28 cellular contexts compared by ENCODE assay signal in genomic region chr1:241707442-241707841, GRCh38. TPM values are rescaled to one million over a fixed set of nuclear protein-coding genes. Genes with fewer than 3 reads are reported as not detected.
DNase-seq lines count a peak whose midpoint lies in the region; ATAC-seq and TF ChIP-seq lines count a peak whose summit lies in the region.
"Had no signal": no experiment of that assay in that cellular context is flagged by ENCODE, and none has a peak within 500 bp of the region (broad histone marks: within the 10 kb centered on the region; RNA-seq: fewer than 3 reads in every experiment).

No MANE protein-coding gene starts in this region.

- TF ChIP-seq CTCF in GM23338 (conservative IDR thresholded peaks at IDR 0.05; ENCODE audit: low read depth in 2 of 2), result no peak

- no peaks in the 10 kb centered on the region for H4K20me1 ChIP-seq in GM23338 (replicated peaks; ENCODE audit: insufficient read depth)
- H4K20me1 ChIP-seq: BLaER1 treated with 17β-estradiol and CSF1 and Interleukin-3, amounts not matched to agents 10 nM and 100 nM had no signal

- H3K4me2 ChIP-seq in GM23338 (no peak overlapping the region), trophoblast cell (ENCODE audit: low read length) (no peak overlapping the region)
- H3K4me2 ChIP-seq: BLaER1 treated with 17β-estradiol and CSF1 and Interleukin-3, amounts not matched to agents 10 nM and 100 nM had no signal

- intact Hi-C loops in CD4-positive, alpha-beta memory T cell (cut with micrococcal nuclease), result no loop called here

- no peak overlapping the region for H3K9ac ChIP-seq in trophoblast cell (ENCODE audit: low read length)
- H3K9ac ChIP-seq: BLaER1 treated with 17β-estradiol and CSF1 and Interleukin-3, amounts not matched to agents 10 nM and 100 nM had no signal

- peaks cover 0 to 3% of the 10 kb centered on the region in 2 donors for H3K36me3 Mint-ChIP-seq in CD4-positive, alpha-beta memory T cell
- H3K36me3 Mint-ChIP-seq in GM23338 (ENCODE audit: low read depth), result no peaks in the 10 kb centered on the region
- H3K36me3 Mint-ChIP-seq in activated naive CD8-positive, alpha-beta T cell treated with anti-CD3 and anti-CD28 coated beads, Interleukin-2, amount 10 ng/mL, durations not matched to agents 7 days and 5 days, result peaks cover 2% of the 10 kb centered on the region
- H3K36me3 Mint-ChIP-seq: IgD-negative memory B cell had no signal

- H4K91ac ChIP-seq in trophoblast cell (ENCODE audit: low read depth, low read length), result peak overlapping the region; percentile 88

- H3K18ac ChIP-seq in trophoblast cell (ENCODE audit: low read length), result no peak overlapping the region

- no peaks in the 10 kb centered on the region for H3K9me3 ChIP-seq in CD4-positive, alpha-beta memory T cell (ENCODE audit: control insufficient read depth in 1 of 2, low read length in 2 of 2)
- no peaks in the 10 kb centered on the region for H3K9me3 ChIP-seq in trophoblast cell (ENCODE audit: insufficient read depth, low read depth, low read length)
- H3K9me3 ChIP-seq: lower lobe of right lung, ovary, transverse colon had no signal

- H3K4me1 Mint-ChIP-seq in CD4-positive, alpha-beta memory T cell, result peaks cover 9 to 16% (median 13%) of the 10 kb centered on the region in 4 donors
- no peaks in the 10 kb centered on the region for H3K4me1 Mint-ChIP-seq in GM23338
- peaks cover 12% of the 10 kb centered on the region for H3K4me1 Mint-ChIP-seq in activated naive CD8-positive, alpha-beta T cell treated with anti-CD3 and anti-CD28 coated beads, Interleukin-2, amount 10 ng/mL, durations not matched to agents 7 days and 5 days
- H3K4me1 Mint-ChIP-seq: IgD-negative memory B cell had no signal

- H4K12ac ChIP-seq in trophoblast cell (ENCODE audit: low read depth, low read length), result no peak overlapping the region

- H3K9me2 ChIP-seq in GM23338 (ENCODE audit: insufficient read depth), result no peaks in the 10 kb centered on the region

- peaks cover 7% of the 10 kb centered on the region for H3K79me1 ChIP-seq in trophoblast cell (ENCODE audit: low read length)

- H4K8ac ChIP-seq in trophoblast cell (ENCODE audit: low read depth, low read length), result no peak overlapping the region

- H3K27ac ChIP-seq in CD4-positive, alpha-beta memory T cell (ENCODE audit: low read depth, low read length), result no peak overlapping the region
- H3K27ac ChIP-seq in GM23338 (ENCODE audit: low read depth) (no peak overlapping the region), trophoblast cell (ENCODE audit: low read depth, low read length) (peak overlapping the region; percentile 1)
- H3K27ac ChIP-seq: BLaER1 treated with 17β-estradiol and CSF1 and Interleukin-3, amounts not matched to agents 10 nM and 100 nM; brain microvascular endothelial cell; heart right ventricle; lower lobe of right lung; ovary; SK-N-MC; transverse colon had no signal

- WGBS in trophoblast cell (ENCODE audit: extremely low coverage, insufficient coverage, insufficient read length), result no CpG with 5 or more reads among the region's 2 CpGs

- H3K4ac ChIP-seq in trophoblast cell (ENCODE audit: low read depth, low read length), result no peak overlapping the region

- no peak overlapping the region for H3K23ac ChIP-seq in trophoblast cell (ENCODE audit: low read length)

- peaks cover 2 to 5% of the 10 kb centered on the region in 2 donors for H3K27me3 Mint-ChIP-seq in CD4-positive, alpha-beta memory T cell
- H3K27me3 Mint-ChIP-seq in GM23338 (ENCODE audit: insufficient read depth, low read depth, poor library complexity), result no peaks in the 10 kb centered on the region
- H3K27me3 Mint-ChIP-seq in activated naive CD8-positive, alpha-beta T cell treated with anti-CD3 and anti-CD28 coated beads, Interleukin-2, amount 10 ng/mL, durations not matched to agents 7 days and 5 days, result no peaks in the 10 kb centered on the region

- H2BK12ac ChIP-seq in trophoblast cell (ENCODE audit: low read length), result peak overlapping the region; percentile 89

- peaks cover 15% of the 10 kb centered on the region for H3K4me1 ChIP-seq in CD4-positive, alpha-beta memory T cell (ENCODE audit: insufficient read depth, low read length)
- H3K4me1 ChIP-seq in GM23338 (ENCODE audit: insufficient read depth) (no peaks in the 10 kb centered on the region), trophoblast cell (ENCODE audit: control insufficient read depth in 1 of 2, insufficient read depth in 2 of 2, low read length in 2 of 2) (peaks cover 6 to 12% of the 10 kb centered on the region in 2 experiments)
- H3K4me1 ChIP-seq: heart right ventricle, lower lobe of right lung, transverse colon had no signal

- CTCF ChIA-PET in CD4-positive, alpha-beta memory T cell (lab: Charles Lee; ENCODE audit: partially characterized antibody), result no interaction called here

- POLR2A ChIA-PET in CD4-positive, alpha-beta memory T cell (lab: Charles Lee; ENCODE audit: partially characterized antibody), result interaction anchor here (1.2 kb wide), 1 partner anchor 67 kb away, joined by 3 read pairs; the partner anchor contains the start of genes CHML and OPN3
- POLR2A ChIA-PET in activated naive CD8-positive, alpha-beta T cell treated with anti-CD3 and anti-CD28 coated beads, Interleukin-2, amount 10 ng/mL, durations not matched to agents 7 days and 5 days (lab: Charles Lee), result no interaction called here

- H3F3A ChIP-seq in GM23338 (replicated peaks; ENCODE audit: low read depth), result no peaks in the 10 kb centered on the region

- no peaks in the 10 kb centered on the region for H3K27me3 ChIP-seq in CD4-positive, alpha-beta memory T cell (ENCODE audit: insufficient read depth, low read length)
- H3K27me3 ChIP-seq in GM23338 (ENCODE audit: insufficient read depth) (no peaks in the 10 kb centered on the region), trophoblast cell (ENCODE audit: insufficient read depth, low read length) (no peaks in the 10 kb centered on the region)
- H3K27me3 ChIP-seq: BLaER1 treated with 17β-estradiol and CSF1 and Interleukin-3, amounts not matched to agents 10 nM and 100 nM; brain microvascular endothelial cell; heart right ventricle; ovary; transverse colon had no signal

- no peaks in the 10 kb centered on the region for H3K36me3 ChIP-seq in CD4-positive, alpha-beta memory T cell (ENCODE audit: insufficient read depth, low read length)
- H3K36me3 ChIP-seq in GM23338 (ENCODE audit: insufficient read depth), result no peaks in the 10 kb centered on the region
- H3K36me3 ChIP-seq in trophoblast cell (ENCODE audit: control insufficient read depth in 1 of 2, insufficient read depth in 2 of 2, low read length in 2 of 2), result peaks cover 0 to 2% of the 10 kb centered on the region in 2 experiments
- H3K36me3 ChIP-seq: BLaER1 treated with 17β-estradiol and CSF1 and Interleukin-3, amounts not matched to agents 10 nM and 100 nM; brain microvascular endothelial cell; heart right ventricle; lower lobe of right lung; ovary; transverse colon had no signal

- peak overlapping the region; percentile 54 for H2BK5ac ChIP-seq in trophoblast cell (ENCODE audit: low read depth, low read length, poor library complexity)

- H2AFZ ChIP-seq in GM23338 (0 out of 2 replicates have a peak overlapping the region, but pooled peaks have one; percentile 52), trophoblast cell (ENCODE audit: insufficient read depth, low read length, poor library complexity) (no peak overlapping the region)

- no peak overlapping the region for H3K4me3 ChIP-seq in CD4-positive, alpha-beta memory T cell (ENCODE audit: low read length in 2 of 2)
- no peak overlapping the region for H3K4me3 ChIP-seq in GM23338
- H3K4me3 ChIP-seq in trophoblast cell (ENCODE audit: low read depth, low read length), result no peak overlapping the region
- H3K4me3 ChIP-seq: BLaER1 treated with 17β-estradiol and CSF1 and Interleukin-3, amounts not matched to agents 10 nM and 100 nM; heart right ventricle; lower lobe of right lung; ovary; SK-N-MC; transverse colon had no signal

- peak overlapping the region; percentile 98 for H2AK5ac ChIP-seq in trophoblast cell (ENCODE audit: low read length)

- H3K9me3 Mint-ChIP-seq in CD4-positive, alpha-beta memory T cell, result no peaks in the 10 kb centered on the region
- H3K9me3 Mint-ChIP-seq in GM23338, result no peaks in the 10 kb centered on the region
- H3K9me3 Mint-ChIP-seq in activated naive CD8-positive, alpha-beta T cell treated with anti-CD3 and anti-CD28 coated beads, Interleukin-2, amount 10 ng/mL, durations not matched to agents 7 days and 5 days, result peaks cover 6% of the 10 kb centered on the region
- H3K9me3 Mint-ChIP-seq: nephron progenitor cell had no signal

- no peaks in the 10 kb centered on the region for H3K79me2 ChIP-seq in GM23338 (replicated peaks; ENCODE audit: insufficient read depth)
- H3K79me2 ChIP-seq in trophoblast cell (ENCODE audit: control insufficient read depth, insufficient read depth, low read length, poor library complexity), result peaks cover 2% of the 10 kb centered on the region

- DNase-seq in CD4-positive, alpha-beta memory T cell, result no peak
- no peak for DNase-seq in GM23338 (ENCODE audit: low spot score)
- no peak for DNase-seq in activated naive CD8-positive, alpha-beta T cell treated with anti-CD3 and anti-CD28 coated beads, Interleukin-2, amount 10 ng/mL, durations not matched to agents 7 days and 5 days
- peak; percentile 49 to 76 for DNase-seq in trophoblast cell
- DNase-seq in pons (ENCODE audit: low spot score), result no peak
- DNase-seq: activated CD4-positive, CD25-positive, alpha-beta regulatory T cell treated with anti-CD3 and anti-CD28 coated beads, Interleukin-2, amount 50 U/mL, for 72 hours; brain microvascular endothelial cell; effector CD4-positive, alpha-beta T cell; erythroblast; heart right ventricle; lower lobe of right lung; NCI-H1105; NCI-H2029; NCI-H526 treated with DMSO at 0.1 percent for 48 hours; nephron progenitor cell; ovary; retina; small intestine; stimulated activated CD4-positive, alpha-beta T cell treated with anti-CD3 and anti-CD28 coated beads, Interleukin-1b, Interleukin-23, amount 100 ng/mL, for 48 hours; stimulated activated CD8-positive, alpha-beta memory T cell treated with anti-CD3 and anti-CD28 coated beads, Interleukin-4, amount 100 ng/mL, for 48 hours; transverse colon had no signal

- peak overlapping the region; percentile 85 for H2BK120ac ChIP-seq in trophoblast cell (ENCODE audit: insufficient read depth, low read length, poor library complexity)

- no peak overlapping the region for H3K14ac ChIP-seq in trophoblast cell (ENCODE audit: low read length)

- H3K27ac Mint-ChIP-seq in CD4-positive, alpha-beta memory T cell, result peak overlapping the region in 5 of 7 donors; percentile 4 to 82 (median 24)
- 0 out of 2 replicates have a peak overlapping the region, but pooled peaks have one; percentile 11 for H3K27ac Mint-ChIP-seq in GM23338
- peak overlapping the region; percentile 75 for H3K27ac Mint-ChIP-seq in activated naive CD8-positive, alpha-beta T cell treated with anti-CD3 and anti-CD28 coated beads, Interleukin-2, amount 10 ng/mL, durations not matched to agents 7 days and 5 days
- H3K27ac Mint-ChIP-seq: IgD-negative memory B cell had no signal

- peak overlapping the region in 3 of 8 donors; percentile 11 to 81 (median 22) for H3K4me3 Mint-ChIP-seq in CD4-positive, alpha-beta memory T cell
- no peak overlapping the region for H3K4me3 Mint-ChIP-seq in GM23338
- H3K4me3 Mint-ChIP-seq in activated naive CD8-positive, alpha-beta T cell treated with anti-CD3 and anti-CD28 coated beads, Interleukin-2, amount 10 ng/mL, durations not matched to agents 7 days and 5 days, result no peak overlapping the region
- H3K4me3 Mint-ChIP-seq: nephron progenitor cell had no signal

- ATAC-seq in GM23338 (no peak), GM18498 (IDR thresholded peaks at IDR 0.05; ENCODE audit: unreplicated experiment) (no peak), GM21737 (IDR thresholded peaks at IDR 0.05; ENCODE audit: unreplicated experiment) (no peak)
- no peak for ATAC-seq in activated naive CD8-positive, alpha-beta T cell treated with anti-CD3 and anti-CD28 coated beads, Interleukin-2, amount 10 ng/mL, durations not matched to agents 7 days and 5 days (ENCODE audit: low read depth)
- ATAC-seq: heart right ventricle had no signal

RNA-seq across cellular contexts. Expression of gene WDR64, which starts 55.4 kb away (rescaled TPM):
- total RNA-seq in CD4-positive, alpha-beta memory T cell, result not detected
- under 1 TPM in 1 of 2 donors, not detected in 1; 0.16 TPM for polyA plus RNA-seq in CD4-positive, alpha-beta memory T cell
- not detected in 2 replicates for total RNA-seq in GM23338 (2014; rRNA removed; shearing (Covaris generic))
- not detected in 2 replicates for polyA plus RNA-seq in GM23338 (2016; fragmentation: Nextera tagmentation; extraction: Ambion mirVana)
- total RNA-seq in activated naive CD8-positive, alpha-beta T cell treated with anti-CD3 and anti-CD28 coated beads, Interleukin-2, amount 10 ng/mL, durations not matched to agents 7 days and 5 days, result under 1 TPM; 0.58 to 0.99 TPM
- 0.72 and 0.86 TPM in 2 replicates for polyA plus RNA-seq in trophoblast cell (2013)
- total RNA-seq: Daoy, H4, lower lobe of right lung, transverse colon had no signal
- polyA plus RNA-seq: heart right ventricle, small intestine had no signal

Comparison
In these comparisons a context has a peak if more than half of its experiments do, and no peak if none do; other contexts are left out.
1. DNase-seq: peak in trophoblast cell (2 of 2); none in CD4-positive, alpha-beta memory T cell (0 of 5), GM23338 (single experiment), activated naive CD8-positive, alpha-beta T cell treated with anti-CD3 and anti-CD28 coated beads, Interleukin-2, amount 10 ng/mL, durations not matched to agents 7 days and 5 days (single experiment) and pons (single experiment).
2. H3K27ac Mint-ChIP-seq: peak in every context shown above with its lines; median percentile 75 in activated naive CD8-positive, alpha-beta T cell treated with anti-CD3 and anti-CD28 coated beads, Interleukin-2, amount 10 ng/mL, durations not matched to agents 7 days and 5 days; 24 in CD4-positive, alpha-beta memory T cell; 11 in GM23338.